ENCODE assay signal across 1 cellular context in the genomic region with DNA sequence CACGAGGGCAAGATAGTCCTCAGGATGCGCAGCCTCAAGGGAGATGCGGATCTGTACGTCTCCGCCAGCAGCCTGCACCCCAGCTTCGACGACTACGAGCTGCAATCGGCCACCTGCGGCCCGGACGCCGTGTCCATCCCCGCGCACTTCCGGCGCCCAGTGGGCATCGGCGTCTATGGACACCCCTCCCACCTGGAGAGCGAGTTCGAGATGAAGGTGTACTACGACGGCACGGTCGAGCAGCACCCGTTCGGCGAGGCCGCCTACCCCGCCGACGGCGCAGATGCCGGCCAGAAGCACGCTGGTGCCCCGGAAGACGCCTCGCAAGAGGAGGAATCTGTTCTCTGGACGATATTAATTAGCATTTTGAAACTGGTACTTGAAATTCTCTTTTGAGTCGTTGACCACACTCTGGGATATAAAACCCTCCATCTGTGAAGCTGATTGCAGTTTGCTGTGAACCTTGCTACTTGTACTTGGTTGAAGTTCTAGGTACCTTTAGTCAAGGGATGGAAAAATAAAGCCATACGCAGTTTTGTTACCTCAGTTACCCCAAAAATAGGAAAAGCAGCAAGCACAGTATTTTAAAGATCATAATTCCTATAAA.
TF ChIP-seq lines count a peak whose summit lies in the region.

No MANE protein-coding gene starts in this region.

TF ChIP-seq in HepG2, 621 proteins besides CTCF, POLR2A, EP300 and RAD21 (continued from another document and continues in another):
- TF ChIP-seq, protein P1, sequence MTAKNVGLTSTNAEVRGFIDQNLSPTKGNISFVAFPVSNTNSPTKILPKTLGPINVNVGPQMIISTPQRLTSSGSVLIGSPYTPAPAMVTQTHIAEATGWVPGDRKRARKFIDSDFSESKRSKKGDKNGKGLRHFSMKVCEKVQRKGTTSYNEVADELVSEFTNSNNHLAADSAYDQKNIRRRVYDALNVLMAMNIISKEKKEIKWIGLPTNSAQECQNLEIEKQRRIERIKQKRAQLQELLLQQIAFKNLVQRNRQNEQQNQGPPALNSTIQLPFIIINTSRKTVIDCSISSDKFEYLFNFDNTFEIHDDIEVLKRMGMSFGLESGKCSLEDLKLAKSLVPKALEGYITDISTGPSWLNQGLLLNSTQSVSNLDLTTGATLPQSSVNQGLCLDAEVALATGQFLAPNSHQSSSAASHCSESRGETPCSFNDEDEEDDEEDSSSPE (CRISPR knock-in tag; IDR thresholded peaks at IDR 0.05): peak; percentile 47
- TF ChIP-seq DR1 (CRISPR knock-in tag; IDR thresholded peaks at IDR 0.05) (no peak), ZNF430 (CRISPR knock-in tag; IDR thresholded peaks at IDR 0.05) (no peak; the same call in 1 of the 2 replicates), ZNF383 (CRISPR knock-in tag; IDR thresholded peaks at IDR 0.05; ENCODE audit: borderline replicate concordance) (no peak), ZNF792 (CRISPR knock-in tag; IDR thresholded peaks at IDR 0.05) (0 out of 2 replicates have a peak, but pooled peaks have one; percentile 45), ZNF350 (CRISPR knock-in tag; IDR thresholded peaks at IDR 0.05; ENCODE audit: borderline replicate concordance, low read depth) (no peak), ZBTB38 (CRISPR knock-in tag; IDR thresholded peaks at IDR 0.05) (0 out of 2 replicates have a peak, but pooled peaks have one; percentile 57), TCF7L2 (IDR thresholded peaks at IDR 0.05; ENCODE audit: low read depth, low read length) (no peak), SIX1 (CRISPR knock-in tag; IDR thresholded peaks at IDR 0.05; ENCODE audit: borderline replicate concordance) (no peak), KAT2B (IDR thresholded peaks at IDR 0.05; ENCODE audit: borderline replicate concordance, low read depth, low read length) (no peak), ZNF12 (CRISPR knock-in tag; IDR thresholded peaks at IDR 0.05) (no peak), HNRNPUL1 (IDR thresholded peaks at IDR 0.05; ENCODE audit: low read depth, low read length) (no peak), ZNF781 (CRISPR knock-in tag; IDR thresholded peaks at IDR 0.05; ENCODE audit: borderline replicate concordance, not compliant biosample characterization) (peak; percentile 76), HNRNPH1 (optimal IDR thresholded peaks at IDR 0.05; ENCODE audit: low read depth, low read length) (no peak), ZNF331 (CRISPR knock-in tag; IDR thresholded peaks at IDR 0.05) (0 out of 2 replicates have a peak, but pooled peaks have one; percentile 12), SRF (IDR thresholded peaks at IDR 0.05; ENCODE audit: low read depth, low read length) (no peak), RXRB (CRISPR knock-in tag; IDR thresholded peaks at IDR 0.05; ENCODE audit: borderline replicate concordance) (0 out of 2 replicates have a peak, but pooled peaks have one; percentile 10)
- TF ChIP-seq, protein P2, sequence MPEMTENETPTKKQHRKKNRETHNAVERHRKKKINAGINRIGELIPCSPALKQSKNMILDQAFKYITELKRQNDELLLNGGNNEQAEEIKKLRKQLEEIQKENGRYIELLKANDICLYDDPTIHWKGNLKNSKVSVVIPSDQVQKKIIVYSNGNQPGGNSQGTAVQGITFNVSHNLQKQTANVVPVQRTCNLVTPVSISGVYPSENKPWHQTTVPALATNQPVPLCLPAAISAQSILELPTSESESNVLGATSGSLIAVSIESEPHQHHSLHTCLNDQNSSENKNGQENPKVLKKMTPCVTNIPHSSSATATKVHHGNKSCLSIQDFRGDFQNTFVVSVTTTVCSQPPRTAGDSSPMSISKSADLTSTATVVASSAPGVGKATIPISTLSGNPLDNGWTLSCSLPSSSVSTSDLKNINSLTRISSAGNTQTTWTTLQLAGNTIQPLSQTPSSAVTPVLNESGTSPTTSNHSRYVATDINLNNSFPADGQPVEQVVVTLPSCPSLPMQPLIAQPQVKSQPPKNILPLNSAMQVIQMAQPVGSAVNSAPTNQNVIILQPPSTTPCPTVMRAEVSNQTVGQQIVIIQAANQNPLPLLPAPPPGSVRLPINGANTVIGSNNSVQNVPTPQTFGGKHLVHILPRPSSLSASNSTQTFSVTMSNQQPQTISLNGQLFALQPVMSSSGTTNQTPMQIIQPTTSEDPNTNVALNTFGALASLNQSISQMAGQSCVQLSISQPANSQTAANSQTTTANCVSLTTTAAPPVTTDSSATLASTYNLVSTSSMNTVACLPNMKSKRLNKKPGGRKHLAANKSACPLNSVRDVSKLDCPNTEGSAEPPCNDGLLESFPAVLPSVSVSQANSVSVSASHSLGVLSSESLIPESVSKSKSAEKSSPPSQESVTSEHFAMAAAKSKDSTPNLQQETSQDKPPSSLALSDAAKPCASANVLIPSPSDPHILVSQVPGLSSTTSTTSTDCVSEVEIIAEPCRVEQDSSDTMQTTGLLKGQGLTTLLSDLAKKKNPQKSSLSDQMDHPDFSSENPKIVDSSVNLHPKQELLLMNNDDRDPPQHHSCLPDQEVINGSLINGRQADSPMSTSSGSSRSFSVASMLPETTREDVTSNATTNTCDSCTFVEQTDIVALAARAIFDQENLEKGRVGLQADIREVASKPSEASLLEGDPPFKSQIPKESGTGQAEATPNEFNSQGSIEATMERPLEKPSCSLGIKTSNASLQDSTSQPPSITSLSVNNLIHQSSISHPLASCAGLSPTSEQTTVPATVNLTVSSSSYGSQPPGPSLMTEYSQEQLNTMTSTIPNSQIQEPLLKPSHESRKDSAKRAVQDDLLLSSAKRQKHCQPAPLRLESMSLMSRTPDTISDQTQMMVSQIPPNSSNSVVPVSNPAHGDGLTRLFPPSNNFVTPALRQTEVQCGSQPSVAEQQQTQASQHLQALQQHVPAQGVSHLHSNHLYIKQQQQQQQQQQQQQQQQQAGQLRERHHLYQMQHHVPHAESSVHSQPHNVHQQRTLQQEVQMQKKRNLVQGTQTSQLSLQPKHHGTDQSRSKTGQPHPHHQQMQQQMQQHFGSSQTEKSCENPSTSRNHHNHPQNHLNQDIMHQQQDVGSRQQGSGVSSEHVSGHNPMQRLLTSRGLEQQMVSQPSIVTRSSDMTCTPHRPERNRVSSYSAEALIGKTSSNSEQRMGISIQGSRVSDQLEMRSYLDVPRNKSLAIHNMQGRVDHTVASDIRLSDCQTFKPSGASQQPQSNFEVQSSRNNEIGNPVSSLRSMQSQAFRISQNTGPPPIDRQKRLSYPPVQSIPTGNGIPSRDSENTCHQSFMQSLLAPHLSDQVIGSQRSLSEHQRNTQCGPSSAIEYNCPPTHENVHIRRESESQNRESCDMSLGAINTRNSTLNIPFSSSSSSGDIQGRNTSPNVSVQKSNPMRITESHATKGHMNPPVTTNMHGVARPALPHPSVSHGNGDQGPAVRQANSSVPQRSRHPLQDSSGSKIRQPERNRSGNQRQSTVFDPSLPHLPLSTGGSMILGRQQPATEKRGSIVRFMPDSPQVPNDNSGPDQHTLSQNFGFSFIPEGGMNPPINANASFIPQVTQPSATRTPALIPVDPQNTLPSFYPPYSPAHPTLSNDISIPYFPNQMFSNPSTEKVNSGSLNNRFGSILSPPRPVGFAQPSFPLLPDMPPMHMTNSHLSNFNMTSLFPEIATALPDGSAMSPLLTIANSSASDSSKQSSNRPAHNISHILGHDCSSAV (CRISPR knock-in tag; IDR thresholded peaks at IDR 0.05; ENCODE audit: borderline replicate concordance): 0 out of 2 replicates have a peak, but pooled peaks have one; percentile 28
- TF ChIP-seq, protein P3, sequence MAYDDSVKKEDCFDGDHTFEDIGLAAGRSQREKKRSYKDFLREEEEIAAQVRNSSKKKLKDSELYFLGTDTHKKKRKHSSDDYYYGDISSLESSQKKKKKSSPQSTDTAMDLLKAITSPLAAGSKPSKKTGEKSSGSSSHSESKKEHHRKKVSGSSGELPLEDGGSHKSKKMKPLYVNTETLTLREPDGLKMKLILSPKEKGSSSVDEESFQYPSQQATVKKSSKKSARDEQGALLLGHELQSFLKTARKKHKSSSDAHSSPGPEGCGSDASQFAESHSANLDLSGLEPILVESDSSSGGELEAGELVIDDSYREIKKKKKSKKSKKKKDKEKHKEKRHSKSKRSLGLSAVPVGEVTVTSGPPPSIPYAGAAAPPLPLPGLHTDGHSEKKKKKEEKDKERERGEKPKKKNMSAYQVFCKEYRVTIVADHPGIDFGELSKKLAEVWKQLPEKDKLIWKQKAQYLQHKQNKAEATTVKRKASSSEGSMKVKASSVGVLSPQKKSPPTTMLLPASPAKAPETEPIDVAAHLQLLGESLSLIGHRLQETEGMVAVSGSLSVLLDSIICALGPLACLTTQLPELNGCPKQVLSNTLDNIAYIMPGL (CRISPR knock-in tag; IDR thresholded peaks at IDR 0.05; ENCODE audit: borderline replicate concordance in 1 of 2, low read depth in 1 of 2): peak in 1 of 2 experiments; percentile 7; a peak in 1 of 4 replicates
- TF ChIP-seq, protein P4, sequence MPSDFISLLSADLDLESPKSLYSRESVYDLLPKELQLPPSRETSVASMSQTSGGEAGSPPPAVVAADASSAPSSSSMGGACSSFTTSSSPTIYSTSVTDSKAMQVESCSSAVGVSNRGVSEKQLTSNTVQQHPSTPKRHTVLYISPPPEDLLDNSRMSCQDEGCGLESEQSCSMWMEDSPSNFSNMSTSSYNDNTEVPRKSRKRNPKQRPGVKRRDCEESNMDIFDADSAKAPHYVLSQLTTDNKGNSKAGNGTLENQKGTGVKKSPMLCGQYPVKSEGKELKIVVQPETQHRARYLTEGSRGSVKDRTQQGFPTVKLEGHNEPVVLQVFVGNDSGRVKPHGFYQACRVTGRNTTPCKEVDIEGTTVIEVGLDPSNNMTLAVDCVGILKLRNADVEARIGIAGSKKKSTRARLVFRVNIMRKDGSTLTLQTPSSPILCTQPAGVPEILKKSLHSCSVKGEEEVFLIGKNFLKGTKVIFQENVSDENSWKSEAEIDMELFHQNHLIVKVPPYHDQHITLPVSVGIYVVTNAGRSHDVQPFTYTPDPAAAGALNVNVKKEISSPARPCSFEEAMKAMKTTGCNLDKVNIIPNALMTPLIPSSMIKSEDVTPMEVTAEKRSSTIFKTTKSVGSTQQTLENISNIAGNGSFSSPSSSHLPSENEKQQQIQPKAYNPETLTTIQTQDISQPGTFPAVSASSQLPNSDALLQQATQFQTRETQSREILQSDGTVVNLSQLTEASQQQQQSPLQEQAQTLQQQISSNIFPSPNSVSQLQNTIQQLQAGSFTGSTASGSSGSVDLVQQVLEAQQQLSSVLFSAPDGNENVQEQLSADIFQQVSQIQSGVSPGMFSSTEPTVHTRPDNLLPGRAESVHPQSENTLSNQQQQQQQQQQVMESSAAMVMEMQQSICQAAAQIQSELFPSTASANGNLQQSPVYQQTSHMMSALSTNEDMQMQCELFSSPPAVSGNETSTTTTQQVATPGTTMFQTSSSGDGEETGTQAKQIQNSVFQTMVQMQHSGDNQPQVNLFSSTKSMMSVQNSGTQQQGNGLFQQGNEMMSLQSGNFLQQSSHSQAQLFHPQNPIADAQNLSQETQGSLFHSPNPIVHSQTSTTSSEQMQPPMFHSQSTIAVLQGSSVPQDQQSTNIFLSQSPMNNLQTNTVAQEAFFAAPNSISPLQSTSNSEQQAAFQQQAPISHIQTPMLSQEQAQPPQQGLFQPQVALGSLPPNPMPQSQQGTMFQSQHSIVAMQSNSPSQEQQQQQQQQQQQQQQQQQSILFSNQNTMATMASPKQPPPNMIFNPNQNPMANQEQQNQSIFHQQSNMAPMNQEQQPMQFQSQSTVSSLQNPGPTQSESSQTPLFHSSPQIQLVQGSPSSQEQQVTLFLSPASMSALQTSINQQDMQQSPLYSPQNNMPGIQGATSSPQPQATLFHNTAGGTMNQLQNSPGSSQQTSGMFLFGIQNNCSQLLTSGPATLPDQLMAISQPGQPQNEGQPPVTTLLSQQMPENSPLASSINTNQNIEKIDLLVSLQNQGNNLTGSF (CRISPR knock-in tag; IDR thresholded peaks at IDR 0.05): no peak; the same call in 1 of the 2 replicates
- TF ChIP-seq, protein P5, sequence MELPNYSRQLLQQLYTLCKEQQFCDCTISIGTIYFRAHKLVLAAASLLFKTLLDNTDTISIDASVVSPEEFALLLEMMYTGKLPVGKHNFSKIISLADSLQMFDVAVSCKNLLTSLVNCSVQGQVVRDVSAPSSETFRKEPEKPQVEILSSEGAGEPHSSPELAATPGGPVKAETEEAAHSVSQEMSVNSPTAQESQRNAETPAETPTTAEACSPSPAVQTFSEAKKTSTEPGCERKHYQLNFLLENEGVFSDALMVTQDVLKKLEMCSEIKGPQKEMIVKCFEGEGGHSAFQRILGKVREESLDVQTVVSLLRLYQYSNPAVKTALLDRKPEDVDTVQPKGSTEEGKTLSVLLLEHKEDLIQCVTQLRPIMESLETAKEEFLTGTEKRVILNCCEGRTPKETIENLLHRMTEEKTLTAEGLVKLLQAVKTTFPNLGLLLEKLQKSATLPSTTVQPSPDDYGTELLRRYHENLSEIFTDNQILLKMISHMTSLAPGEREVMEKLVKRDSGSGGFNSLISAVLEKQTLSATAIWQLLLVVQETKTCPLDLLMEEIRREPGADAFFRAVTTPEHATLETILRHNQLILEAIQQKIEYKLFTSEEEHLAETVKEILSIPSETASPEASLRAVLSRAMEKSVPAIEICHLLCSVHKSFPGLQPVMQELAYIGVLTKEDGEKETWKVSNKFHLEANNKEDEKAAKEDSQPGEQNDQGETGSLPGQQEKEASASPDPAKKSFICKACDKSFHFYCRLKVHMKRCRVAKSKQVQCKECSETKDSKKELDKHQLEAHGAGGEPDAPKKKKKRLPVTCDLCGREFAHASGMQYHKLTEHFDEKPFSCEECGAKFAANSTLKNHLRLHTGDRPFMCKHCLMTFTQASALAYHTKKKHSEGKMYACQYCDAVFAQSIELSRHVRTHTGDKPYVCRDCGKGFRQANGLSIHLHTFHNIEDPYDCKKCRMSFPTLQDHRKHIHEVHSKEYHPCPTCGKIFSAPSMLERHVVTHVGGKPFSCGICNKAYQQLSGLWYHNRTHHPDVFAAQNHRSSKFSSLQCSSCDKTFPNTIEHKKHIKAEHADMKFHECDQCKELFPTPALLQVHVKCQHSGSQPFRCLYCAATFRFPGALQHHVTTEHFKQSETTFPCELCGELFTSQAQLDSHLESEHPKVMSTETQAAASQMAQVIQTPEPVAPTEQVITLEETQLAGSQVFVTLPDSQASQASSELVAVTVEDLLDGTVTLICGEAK (IDR thresholded peaks at IDR 0.05): no peak
- TF ChIP-seq, protein P5 (CRISPR knock-in tag; IDR thresholded peaks at IDR 0.05): peak; percentile 85
